ENCODE assay signal across 8 cellular contexts in the genomic region with DNA sequence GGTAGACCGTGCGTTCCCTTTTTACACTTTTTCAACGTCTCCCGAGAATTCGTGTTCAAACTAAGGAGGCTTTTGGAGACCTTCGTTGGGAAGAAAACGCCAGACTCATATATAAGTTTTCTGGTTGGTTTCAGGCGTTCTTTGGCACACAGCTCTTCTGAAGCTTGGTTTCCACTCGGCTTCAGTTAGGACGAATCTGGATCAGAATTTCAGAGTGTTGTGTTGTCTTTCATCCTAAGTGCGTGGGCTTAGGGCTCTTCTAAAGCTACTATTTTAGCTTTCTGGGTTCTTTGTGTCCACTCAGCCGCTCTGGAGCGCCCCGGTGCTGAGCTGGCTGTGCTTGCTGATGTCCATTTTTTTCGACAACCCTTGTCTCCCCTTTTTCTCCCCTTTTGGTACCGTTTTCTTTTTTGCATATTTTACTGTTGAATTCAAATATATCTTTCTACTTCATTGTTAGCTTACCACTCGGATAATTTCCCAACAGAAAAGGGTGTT. TPM values are rescaled to one million over a fixed set of nuclear protein-coding genes. Genes with fewer than 3 reads are reported as not detected.
DNase-seq lines count a peak whose midpoint lies in the region; ATAC-seq lines count a peak whose summit lies in the region.

No MANE protein-coding gene starts in this region.

- H3K27ac ChIP-seq in BLaER1 treated with 17β-estradiol and CSF1 and Interleukin-3, amounts not matched to agents 10 nM and 100 nM: peak overlapping the region; percentile 97 to 100 (median 99)

- DNase-seq in MG63: no peak
- peak; percentile 22 for DNase-seq in dedifferentiated amniotic fluid mesenchymal stem cell (ENCODE audit: extremely low spot score)
- no peak for DNase-seq in NCI-H2107 treated with DMSO at 0.1 percent for 48 hours (lab: John Stamatoyannopoulos, UW; ENCODE audit: unreplicated experiment)

- H3K4me1 ChIP-seq in BLaER1 treated with 17β-estradiol and CSF1 and Interleukin-3, amounts not matched to agents 10 nM and 100 nM: peaks cover 32 to 56% (median 41%) of the 10 kb centered on the region in 10 experiments
- H3K4me1 ChIP-seq in mucosa of stomach (ENCODE audit: control insufficient read depth, insufficient read depth, low read length): peaks cover 27% of the 10 kb centered on the region

- H3K36me3 ChIP-seq in BLaER1 treated with 17β-estradiol and CSF1 and Interleukin-3, amounts not matched to agents 10 nM and 100 nM: peaks cover 37 to 56% (median 51%) of the 10 kb centered on the region in 11 experiments
- H3K36me3 ChIP-seq in MG63 (peaks cover 59% of the 10 kb centered on the region), mucosa of stomach (ENCODE audit: control insufficient read depth, insufficient read depth, low read length) (peaks cover 7% of the 10 kb centered on the region)

- H3K4me3 ChIP-seq in BLaER1 treated with 17β-estradiol and CSF1 and Interleukin-3, amounts not matched to agents 10 nM and 100 nM: peak overlapping the region; percentile 84 to 98 (median 94)
- H3K4me3 ChIP-seq in MG63 (peak overlapping the region; percentile 95), mucosa of stomach (ENCODE audit: low read length) (peak overlapping the region; percentile 56)

- H3K27me3 ChIP-seq in BLaER1 treated with 17β-estradiol and CSF1 and Interleukin-3, amounts not matched to agents 10 nM and 100 nM: no peaks in the 10 kb centered on the region
- no peaks in the 10 kb centered on the region for H3K27me3 ChIP-seq in MG63
- H3K27me3 ChIP-seq in mucosa of stomach (ENCODE audit: control insufficient read depth, insufficient read depth, low read length): no peaks in the 10 kb centered on the region

- ATAC-seq in GM21381 (IDR thresholded peaks at IDR 0.05; ENCODE audit: unreplicated experiment): no peak
- no peak for ATAC-seq in activated CD4-positive, CD25-positive, alpha-beta regulatory T cell treated with anti-CD3 and anti-CD28 coated beads, Interleukin-2, amount 50 U/mL, for 24 hours
- no peak for ATAC-seq in GM21360 (IDR thresholded peaks at IDR 0.05; ENCODE audit: unreplicated experiment)

- H3K4me2 ChIP-seq in BLaER1 treated with 17β-estradiol and CSF1 and Interleukin-3, amounts not matched to agents 10 nM and 100 nM: peak overlapping the region; percentile 90 to 99 (median 94)

- no peaks in the 10 kb centered on the region for H3K9me3 ChIP-seq in BLaER1 treated with 17β-estradiol and CSF1 and Interleukin-3, amounts not matched to agents 10 nM and 100 nM (replicated peaks in 1 of 11)
- H3K9me3 ChIP-seq in MG63 (no peaks in the 10 kb centered on the region), mucosa of stomach (ENCODE audit: control insufficient read depth, low read length) (no peaks in the 10 kb centered on the region)

- H4K20me1 ChIP-seq in BLaER1 treated with 17β-estradiol and CSF1 and Interleukin-3, amounts not matched to agents 10 nM and 100 nM: peaks cover 56 to 57% (median 57%) of the 10 kb centered on the region in 11 experiments

- peak overlapping the region; percentile 97 to 100 (median 98) for H3K9ac ChIP-seq in BLaER1 treated with 17β-estradiol and CSF1 and Interleukin-3, amounts not matched to agents 10 nM and 100 nM
- peak overlapping the region; percentile 76 for H3K9ac ChIP-seq in mucosa of stomach (ENCODE audit: low read length)

RNA-seq across cellular contexts. Expression of gene SRRM2, which starts 1.1 kb away (rescaled TPM):
- total RNA-seq in MG63 (2014; rRNA removed; shearing (Covaris generic); ENCODE audit: low replicate concordance): 11.2 and 21.1 TPM in 2 replicates

RNA-seq across cellular contexts. Expression of gene ELOB, which starts 23.5 kb away (rescaled TPM):
- total RNA-seq in MG63 (2014; rRNA removed; shearing (Covaris generic); ENCODE audit: low replicate concordance): 309 and 3,594 TPM in 2 replicates

RNA-seq across cellular contexts. Expression of gene PRSS27, which starts 33.5 kb away (rescaled TPM):
- 0.22 and 1.7 TPM in 2 replicates for total RNA-seq in MG63 (2014; rRNA removed; shearing (Covaris generic); ENCODE audit: low replicate concordance)

RNA-seq across cellular contexts. Expression of gene PRSS33, which starts 33.8 kb away (rescaled TPM):
- not detected in 2 replicates for total RNA-seq in MG63 (2014; rRNA removed; shearing (Covaris generic); ENCODE audit: low replicate concordance)

RNA-seq across cellular contexts. Expression of gene PRSS41, which starts 44.7 kb away (rescaled TPM):
- total RNA-seq in MG63 (2014; rRNA removed; shearing (Covaris generic); ENCODE audit: low replicate concordance): not detected in 2 replicates
